ENCODE assay signal across 20 cellular contexts in genomic region chr16:3536851-3537250, GRCh38. TPM values are rescaled to one million over a fixed set of nuclear protein-coding genes. Genes with fewer than 3 reads are reported as not detected.
A peak's percentile ranks its signal among the peaks of the same experiment; 100 is the strongest.
DNase-seq lines count a peak whose midpoint lies in the region; ATAC-seq and TF ChIP-seq lines count a peak whose summit lies in the region.
"Had no signal": no experiment of that assay in that cellular context is flagged by ENCODE, and none has a peak within 500 bp of the region (broad histone marks: within the 10 kb centered on the region; RNA-seq: fewer than 3 reads in every experiment).

No MANE protein-coding gene starts in this region.

- H3K27me3 ChIP-seq in CD4-positive, CD25-positive, alpha-beta regulatory T cell (ENCODE audit: control insufficient read depth, insufficient read depth, low read length): no peaks in the 10 kb centered on the region
- H3K27me3 ChIP-seq in breast epithelium: no peaks in the 10 kb centered on the region
- H3K27me3 ChIP-seq in left lung: no peaks in the 10 kb centered on the region
- H3K27me3 ChIP-seq: body of pancreas, suprapubic skin had no signal

- intact Hi-C loops in breast epithelium (cut with DNase I; ENCODE audit: low total_unique reads): no loop called here
- intact Hi-C loops in left lung (cut with DNase I): no loop called here

- no peak overlapping the region for H3K4me3 ChIP-seq in CD4-positive, CD25-positive, alpha-beta regulatory T cell (ENCODE audit: low read depth, low read length)
- no peak overlapping the region for H3K4me3 ChIP-seq in breast epithelium
- no peak overlapping the region for H3K4me3 ChIP-seq in left lung
- H3K4me3 ChIP-seq: body of pancreas, GM12878, suprapubic skin had no signal

- peaks cover 19% of the 10 kb centered on the region for H3K36me3 Mint-ChIP-seq in CD4-positive, CD25-positive, alpha-beta regulatory T cell
- H3K36me3 Mint-ChIP-seq in T-cell (peaks cover 33% of the 10 kb centered on the region), osteocyte (ENCODE audit: unreplicated experiment) (peaks cover 28% of the 10 kb centered on the region), WTC11 (peaks cover 20% of the 10 kb centered on the region; the same call in 1 of the 2 replicates)

- no peak overlapping the region for H3K4me3 Mint-ChIP-seq in CD4-positive, CD25-positive, alpha-beta regulatory T cell
- no peak overlapping the region for H3K4me3 Mint-ChIP-seq in T-cell
- no peak overlapping the region for H3K4me3 Mint-ChIP-seq in osteocyte (ENCODE audit: unreplicated experiment)
- H3K4me3 Mint-ChIP-seq in WTC11: no peak overlapping the region
- H3K4me3 Mint-ChIP-seq: activated T-helper 17 cell treated with anti-CD3 and anti-CD28 coated beads, Interleukin-2, amount 50 U/mL, for 72 hours had no signal

- no peak for ATAC-seq in CD4-positive, CD25-positive, alpha-beta regulatory T cell (ENCODE audit: low read depth in 2 of 2)
- ATAC-seq in T-cell (replicated peaks in 1 of 4) (no peak), GM18498 (IDR thresholded peaks at IDR 0.05; ENCODE audit: unreplicated experiment) (no peak), WTC11 (no peak), left lung (no peak)
- ATAC-seq: activated T-helper 17 cell treated with anti-CD3 and anti-CD28 coated beads, Interleukin-2, amount 50 U/mL, for 72 hours; body of pancreas; GM12878 had no signal

- H3K27ac Mint-ChIP-seq in CD4-positive, CD25-positive, alpha-beta regulatory T cell: peak overlapping the region; percentile 32 to 83 (median 62)
- H3K27ac Mint-ChIP-seq in T-cell (peak overlapping the region; percentile 20 to 58), osteocyte (ENCODE audit: unreplicated experiment) (peak overlapping the region; percentile 62), WTC11 (no peak overlapping the region)
- H3K27ac Mint-ChIP-seq: activated T-helper 17 cell treated with anti-CD3 and anti-CD28 coated beads, Interleukin-2, amount 50 U/mL, for 72 hours had no signal

- no peak for TF ChIP-seq CTCF in osteocyte (IDR thresholded peaks at IDR 0.05)
- no peak for TF ChIP-seq CTCF in breast epithelium (IDR thresholded peaks at IDR 0.05)
- TF ChIP-seq CTCF in WTC11 (IDR thresholded peaks at IDR 0.05): no peak
- TF ChIP-seq CTCF in left lung (IDR thresholded peaks at IDR 0.05): no peak

- H3K27ac ChIP-seq in CD4-positive, CD25-positive, alpha-beta regulatory T cell (ENCODE audit: insufficient read depth, low read length, poor library complexity, severe bottlenecking): peak overlapping the region; percentile 28
- H3K27ac ChIP-seq in breast epithelium (peak overlapping the region in 1 of 2 donors; percentile 48), left lung (no peak overlapping the region)
- H3K27ac ChIP-seq: body of pancreas, C4-2B, suprapubic skin had no signal

- H3K9me3 Mint-ChIP-seq in CD4-positive, CD25-positive, alpha-beta regulatory T cell: no peaks in the 10 kb centered on the region
- H3K9me3 Mint-ChIP-seq in T-cell: no peaks in the 10 kb centered on the region
- no peaks in the 10 kb centered on the region for H3K9me3 Mint-ChIP-seq in osteocyte (ENCODE audit: unreplicated experiment)
- H3K9me3 Mint-ChIP-seq in WTC11: no peaks in the 10 kb centered on the region
- H3K9me3 Mint-ChIP-seq: activated T-helper 17 cell treated with anti-CD3 and anti-CD28 coated beads, Interleukin-2, amount 50 U/mL, for 72 hours had no signal

- H3K4me1 ChIP-seq in CD4-positive, CD25-positive, alpha-beta regulatory T cell (ENCODE audit: control insufficient read depth, insufficient read depth, low read length, poor library complexity, severe bottlenecking): no peaks in the 10 kb centered on the region
- H3K4me1 ChIP-seq in breast epithelium: no peaks in the 10 kb centered on the region
- H3K4me1 ChIP-seq in left lung: no peaks in the 10 kb centered on the region
- H3K4me1 ChIP-seq: body of pancreas, suprapubic skin had no signal

- no peak for DNase-seq in CD4-positive, CD25-positive, alpha-beta regulatory T cell
- DNase-seq in T-cell (no peak), globus pallidus (ENCODE audit: low spot score) (peak; percentile 20), osteocyte (ENCODE audit: extremely low spot score, unreplicated experiment) (no peak), breast epithelium (ENCODE audit: low spot score in 2 of 2) (no peak), WTC11 (ENCODE audit: low spot score) (no peak), left lung (no peak)
- DNase-seq: activated CD4-positive, alpha-beta T cell treated with anti-CD3 and anti-CD28 coated beads, Interleukin-2, amount 50 U/mL, for 48 hours; body of pancreas; MV-4-11; NCI-H2107; NCI-H774 had no signal

- H3K9me3 ChIP-seq in CD4-positive, CD25-positive, alpha-beta regulatory T cell (ENCODE audit: control insufficient read depth in 2 of 2, low read length in 2 of 2): no peaks in the 10 kb centered on the region
- no peaks in the 10 kb centered on the region for H3K9me3 ChIP-seq in breast epithelium
- H3K9me3 ChIP-seq in left lung: no peaks in the 10 kb centered on the region
- H3K9me3 ChIP-seq: body of pancreas, suprapubic skin had no signal

- no peaks in the 10 kb centered on the region for H3K27me3 Mint-ChIP-seq in CD4-positive, CD25-positive, alpha-beta regulatory T cell
- H3K27me3 Mint-ChIP-seq in T-cell (no peaks in the 10 kb centered on the region), osteocyte (ENCODE audit: unreplicated experiment) (no peaks in the 10 kb centered on the region), WTC11 (ENCODE audit: low read depth) (no peaks in the 10 kb centered on the region)
- H3K27me3 Mint-ChIP-seq: activated T-helper 17 cell treated with anti-CD3 and anti-CD28 coated beads, Interleukin-2, amount 50 U/mL, for 72 hours had no signal

- peaks cover 0 to 13% (median 4%) of the 10 kb centered on the region in 4 donors for H3K4me1 Mint-ChIP-seq in CD4-positive, CD25-positive, alpha-beta regulatory T cell
- H3K4me1 Mint-ChIP-seq in T-cell: peaks cover 14 to 17% (median 16%) of the 10 kb centered on the region in 3 donors
- peaks cover 5% of the 10 kb centered on the region for H3K4me1 Mint-ChIP-seq in osteocyte (ENCODE audit: unreplicated experiment)
- peaks cover 4% of the 10 kb centered on the region for H3K4me1 Mint-ChIP-seq in WTC11

- peaks cover 26% of the 10 kb centered on the region for H3K36me3 ChIP-seq in CD4-positive, CD25-positive, alpha-beta regulatory T cell (ENCODE audit: control insufficient read depth, insufficient read depth, low read length)
- H3K36me3 ChIP-seq in breast epithelium (no peaks in the 10 kb centered on the region), left lung (peaks cover 0 to 67% of the 10 kb centered on the region in 2 donors)

- no peak for TF ChIP-seq POLR2A in breast epithelium (IDR thresholded peaks at IDR 0.05)

- POLR2A ChIA-PET in T-cell (lab: Charles Lee) (no interaction called here), WTC11 (lab: Charles Lee) (no interaction called here)

- CTCF ChIA-PET in T-cell (lab: Charles Lee): interaction anchor here in 1 of 2 donors (1.1 kb wide), 1 partner anchor 8 kb away, joined by 3 read pairs; no protein-coding TSS in a partner anchor
- CTCF ChIA-PET in WTC11 (lab: Charles Lee): interaction anchor here (0.9 kb wide), 1 partner anchor 9 kb away, joined by 3 read pairs; no protein-coding TSS in a partner anchor

TF ChIP-seq in WTC11, 78 proteins besides CTCF, POLR2A, EP300 and RAD21 (continues in another document):
- no peak for TF ChIP-seq MXD4 (CRISPR knock-in tag; IDR thresholded peaks at IDR 0.05; ENCODE audit: borderline replicate concordance)
- TF ChIP-seq MAX (CRISPR knock-in tag; IDR thresholded peaks at IDR 0.05): no peak
- no peak for TF ChIP-seq ZSCAN18 (CRISPR knock-in tag; IDR thresholded peaks at IDR 0.05)
- TF ChIP-seq NR1H2 (CRISPR knock-in tag; IDR thresholded peaks at IDR 0.05): no peak
- no peak for TF ChIP-seq NFE2L1 (CRISPR knock-in tag; IDR thresholded peaks at IDR 0.05)
- TF ChIP-seq, protein P1, sequence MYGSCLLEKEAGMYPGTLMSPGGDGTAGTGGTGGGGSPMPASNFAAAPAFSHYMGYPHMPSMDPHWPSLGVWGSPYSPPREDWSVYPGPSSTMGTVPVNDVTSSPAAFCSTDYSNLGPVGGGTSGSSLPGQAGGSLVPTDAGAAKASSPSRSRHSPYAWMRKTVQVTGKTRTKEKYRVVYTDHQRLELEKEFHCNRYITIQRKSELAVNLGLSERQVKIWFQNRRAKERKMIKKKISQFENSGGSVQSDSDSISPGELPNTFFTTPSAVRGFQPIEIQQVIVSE (CRISPR knock-in tag; IDR thresholded peaks at IDR 0.05; ENCODE audit: borderline replicate concordance): no peak

RNA-seq across cellular contexts. Expression of gene CLUAP1, which starts 36.0 kb away (rescaled TPM):
- 11.3 TPM for total RNA-seq in CD4-positive, CD25-positive, alpha-beta regulatory T cell
- polyA plus RNA-seq in CD4-positive, CD25-positive, alpha-beta regulatory T cell: 10 to 100 TPM; 20.6 to 35.1 (median 21.3) TPM
- total RNA-seq in T-cell (10 to 100 TPM; 22.5 to 36.2 (median 32.6) TPM), osteocyte (28.7 and 28.9 TPM in 2 replicates), breast epithelium (10 to 100 TPM; 20.8 to 27.1 (median 24.6) TPM), WTC11 (2021) (11.1 to 13.7 TPM (median 12.6 TPM) in 3 replicates), left lung (10 to 100 TPM; 21.6 to 27.3 TPM)

RNA-seq across cellular contexts. Expression of gene NLRC3, which starts 40.4 kb away (rescaled TPM):
- total RNA-seq in CD4-positive, CD25-positive, alpha-beta regulatory T cell: 97.0 TPM
- polyA plus RNA-seq in CD4-positive, CD25-positive, alpha-beta regulatory T cell: 10 to 100 TPM; 23.2 to 28.3 (median 26.8) TPM
- total RNA-seq in T-cell: 100 to 1,000 TPM in 3 of 5 donors, 10 to 100 TPM in 2; 75.6 to 178 (median 160) TPM
- total RNA-seq in osteocyte: not detected in 2 replicates
- 1 to 10 TPM in 2 of 3 donors, under 1 TPM in 1; 0.64 to 1.6 (median 1.3) TPM for total RNA-seq in breast epithelium
- 0.23 to 0.66 TPM (median 0.26 TPM) in 3 replicates for total RNA-seq in WTC11 (2021)
- 1 to 10 TPM; 1.9 to 3.6 TPM for total RNA-seq in left lung

RNA-seq across cellular contexts. Expression of gene C16orf90, which starts 41.6 kb away (rescaled TPM):
- not detected for total RNA-seq in CD4-positive, CD25-positive, alpha-beta regulatory T cell
- polyA plus RNA-seq in CD4-positive, CD25-positive, alpha-beta regulatory T cell: not detected
- total RNA-seq in T-cell: not detected
- total RNA-seq in osteocyte: not detected in 2 replicates
- total RNA-seq in breast epithelium: not detected
- total RNA-seq in WTC11 (2021): not detected in 3 replicates
- not detected for total RNA-seq in left lung
- total RNA-seq: activated T-helper 17 cell treated with anti-CD3 and anti-CD28 coated beads, Interleukin-2, amount 50 U/mL, for 72 hours; body of pancreas; Daoy; GM12878; mononuclear cell; pulmonary artery endothelial cell; suprapubic skin had no signal
- polyA plus RNA-seq: GM12878 had no signal

Comparison
In these comparisons a context has a peak if more than half of its experiments do, and no peak if none do; other contexts are left out.
1. RNA of gene NLRC3, which starts 40.4 kb away (total RNA-seq): 75.6 to 178 TPM in T-cell and 97.0 TPM in CD4-positive, CD25-positive, alpha-beta regulatory T cell (single experiment); 1.9 to 3.6 TPM in left lung, 0.64 to 1.6 TPM in breast epithelium, not detected in osteocyte and 0.23 to 0.66 TPM in WTC11; every median in the first group is over 10 times any median in the second.